ENCODE assay signal across 22 cellular contexts in the genomic region with DNA sequence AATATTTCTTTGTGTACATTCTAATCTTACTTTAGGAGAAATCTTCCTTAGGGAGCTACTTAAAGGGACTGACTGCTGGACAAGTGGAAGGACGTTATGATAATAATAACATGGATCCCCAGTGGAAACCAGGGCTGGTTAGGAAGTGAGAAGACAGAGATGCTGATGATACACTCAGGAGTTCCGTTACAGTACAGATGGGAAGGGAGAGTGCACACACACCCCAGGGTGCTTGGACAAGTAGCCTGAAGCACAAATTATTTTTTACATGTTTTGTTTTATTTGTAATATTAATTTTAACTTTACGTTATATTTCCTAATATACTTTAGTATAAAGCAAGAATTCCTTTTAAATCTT.
"Had no signal": no experiment of that assay in that cellular context is flagged by ENCODE, and none has a peak within 500 bp of the region (broad histone marks: within the 10 kb centered on the region; RNA-seq: fewer than 3 reads in every experiment).

No MANE protein-coding gene starts in this region.

- H3K9me3 Mint-ChIP-seq: activated CD4-positive, alpha-beta T cell treated with anti-CD3 and anti-CD28 coated beads, Interleukin-2, amount 10 ng/mL, durations not matched to agents 7 days and 5 days; activated naive CD8-positive, alpha-beta T cell treated with anti-CD3 and anti-CD28 coated beads, Interleukin-2, amount 50 U/mL, for 24 hours; activated T-cell treated with anti-CD3 and anti-CD28 coated beads, Interleukin-2, amount 50 U/mL, for 24 hours; activated T-helper 2 cell treated with anti-CD3 and anti-CD28 coated beads, Interferon-gamma antibody, Interleukin-2, Interleukin-4, amounts not matched to agents 10 μg/mL and 5 μg/mL and 100 μg/mL, durations not matched to agents 14 hours and 24 hours and 36 hours; stimulated activated memory B cell treated with anti-CD40 and anti-IgM and Interleukin-4, amounts not matched to agents 10 μg/mL and 1 μg/mL and 100 μg/mL, for 72 hours had no signal

- H3K4me1 ChIP-seq: foreskin keratinocyte, lower lobe of right lung, sigmoid colon, testis, upper lobe of left lung had no signal

- H3K27me3 Mint-ChIP-seq: activated naive CD4-positive, alpha-beta T cell treated with anti-CD3 and anti-CD28 coated beads, Interleukin-2, amount 10 ng/mL, durations not matched to agents 7 days and 5 days; activated naive CD8-positive, alpha-beta T cell treated with anti-CD3 and anti-CD28 coated beads, Interleukin-2, amount 50 U/mL, for 24 hours; activated T-cell treated with anti-CD3 and anti-CD28 coated beads, Interleukin-2, amount 50 U/mL, for 24 hours; brain; stimulated activated memory B cell treated with anti-CD40 and anti-IgM and Interleukin-4, amounts not matched to agents 10 μg/mL and 1 μg/mL and 100 μg/mL, for 72 hours had no signal

- H3K9me3 ChIP-seq: lower lobe of right lung, sigmoid colon, testis had no signal

- H3K4me1 Mint-ChIP-seq: activated CD4-positive, alpha-beta T cell treated with anti-CD3 and anti-CD28 coated beads, Interleukin-2, amount 10 ng/mL, durations not matched to agents 7 days and 5 days; activated naive CD4-positive, alpha-beta T cell treated with anti-CD3 and anti-CD28 coated beads, Interleukin-2, amount 10 ng/mL, durations not matched to agents 7 days and 5 days; activated naive CD8-positive, alpha-beta T cell treated with anti-CD3 and anti-CD28 coated beads, Interleukin-2, amount 50 U/mL, for 24 hours; stimulated activated memory B cell treated with anti-CD40 and anti-IgM and Interleukin-4, amounts not matched to agents 10 μg/mL and 1 μg/mL and 100 μg/mL, for 72 hours had no signal

- DNase-seq: activated CD4-positive, alpha-beta T cell treated with anti-CD3 and anti-CD28 coated beads, Interleukin-2, amount 10 ng/mL, durations not matched to agents 7 days and 5 days; activated CD8-positive, alpha-beta T cell treated with anti-CD3 and anti-CD28 coated beads, Interleukin-2, amount 10 ng/mL, durations not matched to agents 7 days and 5 days; activated naive CD4-positive, alpha-beta T cell treated with anti-CD3 and anti-CD28 coated beads, Interleukin-2, amount 10 ng/mL, durations not matched to agents 7 days and 5 days; activated naive CD8-positive, alpha-beta T cell treated with anti-CD3 and anti-CD28 coated beads, Interleukin-2, amount 50 U/mL, for 24 hours; activated T-cell treated with anti-CD3 and anti-CD28 coated beads, Interleukin-2, amount 50 U/mL, for 24 hours; anterior cingulate cortex; caudate nucleus; foreskin keratinocyte; glutamatergic neuron; hypothalamus; lower lobe of right lung; naive thymus-derived CD8-positive, alpha-beta T cell; nucleus accumbens; posterior cingulate gyrus; sigmoid colon; stimulated activated CD4-positive, alpha-beta T cell treated with anti-CD3 and anti-CD28 coated beads, Interleukin-4, amount 100 ng/mL, for 4 hours; T-helper 9 cell; testis had no signal

- H3K4me3 Mint-ChIP-seq: activated CD4-positive, alpha-beta T cell treated with anti-CD3 and anti-CD28 coated beads, Interleukin-2, amount 10 ng/mL, durations not matched to agents 7 days and 5 days; activated CD8-positive, alpha-beta T cell treated with anti-CD3 and anti-CD28 coated beads, Interleukin-2, amount 10 ng/mL, durations not matched to agents 7 days and 5 days; activated naive CD4-positive, alpha-beta T cell treated with anti-CD3 and anti-CD28 coated beads, Interleukin-2, amount 10 ng/mL, durations not matched to agents 7 days and 5 days; activated naive CD8-positive, alpha-beta T cell treated with anti-CD3 and anti-CD28 coated beads, Interleukin-2, amount 50 U/mL, for 24 hours; activated T-cell treated with anti-CD3 and anti-CD28 coated beads, Interleukin-2, amount 50 U/mL, for 24 hours; brain; naive thymus-derived CD8-positive, alpha-beta T cell; stimulated activated memory B cell treated with anti-CD40 and anti-IgM and Interleukin-4, amounts not matched to agents 10 μg/mL and 1 μg/mL and 100 μg/mL, for 72 hours had no signal

- H3K27ac ChIP-seq: foreskin keratinocyte, lower lobe of right lung, sigmoid colon, testis, upper lobe of left lung had no signal

- H3K27ac Mint-ChIP-seq: activated CD4-positive, alpha-beta T cell treated with anti-CD3 and anti-CD28 coated beads, Interleukin-2, amount 10 ng/mL, durations not matched to agents 7 days and 5 days; activated CD8-positive, alpha-beta T cell treated with anti-CD3 and anti-CD28 coated beads, Interleukin-2, amount 10 ng/mL, durations not matched to agents 7 days and 5 days; activated naive CD4-positive, alpha-beta T cell treated with anti-CD3 and anti-CD28 coated beads, Interleukin-2, amount 10 ng/mL, durations not matched to agents 7 days and 5 days; activated naive CD8-positive, alpha-beta T cell treated with anti-CD3 and anti-CD28 coated beads, Interleukin-2, amount 50 U/mL, for 24 hours; activated T-cell treated with anti-CD3 and anti-CD28 coated beads, Interleukin-2, amount 50 U/mL, for 24 hours; activated T-helper 2 cell treated with anti-CD3 and anti-CD28 coated beads, Interferon-gamma antibody, Interleukin-2, Interleukin-4, amounts not matched to agents 10 μg/mL and 5 μg/mL and 100 μg/mL, durations not matched to agents 14 hours and 24 hours and 36 hours; naive thymus-derived CD8-positive, alpha-beta T cell; stimulated activated memory B cell treated with anti-CD40 and anti-IgM and Interleukin-4, amounts not matched to agents 10 μg/mL and 1 μg/mL and 100 μg/mL, for 72 hours had no signal

- H3K27me3 ChIP-seq: foreskin keratinocyte, sigmoid colon, testis, upper lobe of left lung had no signal

- H3K36me3 Mint-ChIP-seq: activated naive CD4-positive, alpha-beta T cell treated with anti-CD3 and anti-CD28 coated beads, Interleukin-2, amount 10 ng/mL, durations not matched to agents 7 days and 5 days; naive thymus-derived CD8-positive, alpha-beta T cell; stimulated activated memory B cell treated with anti-CD40 and anti-IgM and Interleukin-4, amounts not matched to agents 10 μg/mL and 1 μg/mL and 100 μg/mL, for 72 hours had no signal
